1 cellular context compared by ENCODE assay signal in genomic region chr4:47031713-47032404, GRCh38.
A peak's percentile ranks its signal among the peaks of the same experiment; 100 is the strongest.
TF ChIP-seq lines count a peak whose summit lies in the region.

No MANE protein-coding gene starts in this region.

TF ChIP-seq in GM12878, 131 proteins besides CTCF, POLR2A, EP300 and RAD21:
- TF ChIP-seq ZSCAN29 (IDR thresholded peaks at IDR 0.05) (0 out of 2 replicates have a peak, but pooled peaks have one; percentile 17), ZNF274 (IDR thresholded peaks at IDR 0.05; ENCODE audit: insufficient read depth, insufficient read length) (no peak)
TF ChIP-seq in GM12878: peak in this region for 1.
